Comparison of ENCODE assay signal across 9 cellular contexts in genomic region chr5:138541511-138541910, GRCh38. TPM values are rescaled to one million over a fixed set of nuclear protein-coding genes. Genes with fewer than 3 reads are reported as not detected.
DNase-seq lines count a peak whose midpoint lies in the region; ATAC-seq and TF ChIP-seq lines count a peak whose summit lies in the region.
"Had no signal": no experiment of that assay in that cellular context is flagged by ENCODE, and none has a peak within 500 bp of the region (broad histone marks: within the 10 kb centered on the region; RNA-seq: fewer than 3 reads in every experiment).

No MANE protein-coding gene starts in this region.

- ATAC-seq in psoas muscle (no peak), HG02623 (IDR thresholded peaks at IDR 0.05; ENCODE audit: unreplicated experiment) (no peak), HG03565 (IDR thresholded peaks at IDR 0.05; ENCODE audit: unreplicated experiment) (no peak)

- intact Hi-C loops in psoas muscle (cut with DNase I), result no loop called here

- H3K9me3 ChIP-seq in SK-N-MC (ENCODE audit: low read depth, low read length), result no peaks in the 10 kb centered on the region
- no peaks in the 10 kb centered on the region for H3K9me3 ChIP-seq in psoas muscle

- 2 to 23% (median 3%) methylated on average over 2 of the region's 2 CpGs for WGBS in psoas muscle, 3 donors

- DNase-seq in GM06990 (ENCODE audit: extremely low read depth, insufficient read length) (no peak), SK-N-MC (ENCODE audit: low read depth, low spot score) (no peak), fibroblast of gingiva (ENCODE audit: low read depth) (peak; percentile 35), psoas muscle (no peak), NCI-H345 treated with DMSO at 0.1 percent for 48 hours (lab: John Stamatoyannopoulos, UW; ENCODE audit: unreplicated experiment) (no peak), DMS153 (lab: John Stamatoyannopoulos, UW) (no peak)
- DNase-seq: islet precursor cell had no signal

- H3K27ac ChIP-seq in SK-N-MC (peak overlapping the region; percentile 90; the same call in 1 of the 2 replicates), psoas muscle (peak overlapping the region; percentile 99)

- H3K4me1 ChIP-seq in psoas muscle, result peaks cover 59% of the 10 kb centered on the region

- peak overlapping the region; percentile 96 for H3K9ac ChIP-seq in SK-N-MC (ENCODE audit: insufficient read length)

- H3K27me3 ChIP-seq in GM06990 (replicated peaks; ENCODE audit: control insufficient read depth, insufficient read depth, low read length), result no peaks in the 10 kb centered on the region
- no peaks in the 10 kb centered on the region for H3K27me3 ChIP-seq in psoas muscle (ENCODE audit: insufficient read depth in 3 of 3, low read length in 2 of 3)

- TF ChIP-seq CTCF in GM06990 (IDR thresholded peaks at IDR 0.05; ENCODE audit: insufficient read depth, low read length, poor library complexity, severe bottlenecking) (no peak), psoas muscle (IDR thresholded peaks at IDR 0.05) (no peak)

- H3K4me3 ChIP-seq in GM06990 (replicated peaks; ENCODE audit: low read depth, low read length) (peak overlapping the region; percentile 82), SK-N-MC (peak overlapping the region; percentile 95), psoas muscle (peak overlapping the region; percentile 96)

- H3K36me3 ChIP-seq in GM06990 (ENCODE audit: control insufficient read depth, insufficient read depth, low read length) (0 out of 2 replicates have a peak, but pooled peaks cover 1% of the 10 kb centered on the region), SK-N-MC (ENCODE audit: insufficient read depth, low read length) (peaks cover 47% of the 10 kb centered on the region), psoas muscle (ENCODE audit: insufficient read depth in 1 of 2, low read depth in 1 of 2) (no peaks in the 10 kb centered on the region)

RNA-seq across cellular contexts. Expression of gene ETF1, which starts 1.5 kb away (rescaled TPM):
- 100 to 1,000 TPM in 3 of 4 donors, 10 to 100 TPM in 1; 84.2 to 174 (median 150) TPM for total RNA-seq in psoas muscle
- polyA plus RNA-seq in psoas muscle, result 100 to 1,000 TPM in 2 of 3 donors, 10 to 100 TPM in 1; 72.3 to 212 (median 157) TPM

RNA-seq across cellular contexts. Expression of gene HSPA9, which starts 33.7 kb away (rescaled TPM):
- 100 to 1,000 TPM; 321 to 498 (median 441) TPM for total RNA-seq in psoas muscle
- polyA plus RNA-seq in psoas muscle, result 100 to 1,000 TPM; 289 to 718 (median 626) TPM
